13 cellular contexts compared by ENCODE assay signal in the genomic region with DNA sequence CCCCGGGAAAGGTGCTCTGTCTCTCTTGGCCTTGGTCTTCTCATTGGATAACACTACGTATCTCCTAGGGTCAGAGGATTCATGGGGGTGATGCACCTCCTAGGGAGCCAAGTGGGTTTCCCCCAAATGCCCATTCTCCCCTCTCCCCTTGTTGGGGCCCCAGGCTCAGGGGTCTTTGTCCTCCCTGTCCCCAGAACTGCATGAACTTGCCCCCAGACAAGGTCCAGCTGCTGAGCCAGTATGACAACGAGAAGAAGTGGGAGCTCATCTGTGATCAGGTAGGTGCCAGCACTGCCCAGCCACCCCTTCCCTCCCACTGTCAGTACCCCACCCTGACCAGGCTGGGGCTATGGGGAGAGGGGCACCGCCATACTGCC. TPM values are rescaled to one million over a fixed set of nuclear protein-coding genes. Genes with fewer than 3 reads are reported as not detected.
DNase-seq lines count a peak whose midpoint lies in the region; ATAC-seq, FAIRE-seq and TF ChIP-seq lines count a peak whose summit lies in the region.
"Had no signal": no experiment of that assay in that cellular context is flagged by ENCODE, and none has a peak within 500 bp of the region (broad histone marks: within the 10 kb centered on the region; RNA-seq: fewer than 3 reads in every experiment).

No MANE protein-coding gene starts in this region.

- H3K9me3 ChIP-seq in A549 (no peaks in the 10 kb centered on the region), GM23248 (ENCODE audit: low read depth) (no peaks in the 10 kb centered on the region)

- intact Hi-C loops in activated T-helper 1 cell treated with anti-CD3 and anti-CD28 coated beads, Interleukin-12 subunit alpha, Interleukin-12 subunit beta, Interleukin-2, Interleukin-4 antibody, amounts not matched to agents 30 ng/mL and 10 ng/mL and 1 ng/mL, durations not matched to agents 14 hours and 24 hours and 36 hours (cut with micrococcal nuclease): no loop called here
- intact Hi-C loops in natural killer cell (cut with micrococcal nuclease): no loop called here

- POLR2A ChIA-PET in A549 (lab: Yijun Ruan, JAX): interaction anchor here (1.3 to 2.4 kb wide), 7 partner anchors 11 to 95 kb away, joined by 3 to 26 read pairs (median 5); partner anchors contain the start of genes ACBD4, HEXIM1 and HEXIM2

- H2AFZ ChIP-seq in GM23248: no peak overlapping the region

- H3K27me3 Mint-ChIP-seq in activated T-helper 1 cell treated with anti-CD3 and anti-CD28 coated beads, Interleukin-12 subunit alpha, Interleukin-12 subunit beta, Interleukin-2, Interleukin-4 antibody, amounts not matched to agents 30 ng/mL and 10 ng/mL and 1 ng/mL, durations not matched to agents 14 hours and 24 hours and 36 hours (ENCODE audit: insufficient read depth): no peaks in the 10 kb centered on the region
- no peaks in the 10 kb centered on the region for H3K27me3 Mint-ChIP-seq in natural killer cell (ENCODE audit: low read depth in 2 of 2)

- H3K27ac ChIP-seq in A549: peak overlapping the region; percentile 97
- peak overlapping the region; percentile 65; the same call in 1 of the 2 replicates for H3K27ac ChIP-seq in GM23248

- no peak for ATAC-seq in A549
- no peak for ATAC-seq in natural killer cell
- ATAC-seq in HG02885 (IDR thresholded peaks at IDR 0.05; ENCODE audit: poor library complexity, unreplicated experiment): no peak

- H3K4me3 ChIP-seq in A549 (no peak overlapping the region), GM23248 (no peak overlapping the region)

- H3K9ac ChIP-seq in GM23248: peak overlapping the region; percentile 20; the same call in 1 of the 2 replicates

- H3K4me2 ChIP-seq in A549 (peak overlapping the region; percentile 92), GM23248 (ENCODE audit: unreplicated experiment) (peak overlapping the region; percentile 8)

- H3K36me3 ChIP-seq in GM23248 (ENCODE audit: low read depth): no peaks in the 10 kb centered on the region

- CTCF ChIA-PET in A549 (lab: Yijun Ruan, JAX): interaction anchor here (0.8 to 52.3 kb wide), 19 partner anchors 4 to 602 kb away, joined by 3 to 2147 read pairs (median 5); partner anchors contain the start of genes ACBD4, FMNL1, HEXIM1 and HEXIM2

- H3K9me2 ChIP-seq in GM23248 (ENCODE audit: insufficient read depth): no peaks in the 10 kb centered on the region

- WGBS in A549 (ENCODE audit: missing lambda C conversion rate): 43% methylated on average over 4 of the region's 4 CpGs
- 66 to 72% methylated on average over 4 of the region's 4 CpGs for WGBS in GM23248 (ENCODE audit: low coverage in 1 of 2, low lambda C conversion rate in 2 of 2, missing lambda C conversion rate in 2 of 2), 2 experiments

- H3F3A ChIP-seq in GM23248 (ENCODE audit: insufficient read depth): peaks cover 3% of the 10 kb centered on the region; the same call in 1 of the 2 replicates

- TF ChIP-seq RAD21 in A549 (conservative IDR thresholded peaks at IDR 0.05 in 1 of 2, IDR thresholded peaks at IDR 0.05 in 1 of 2): no peak

- TF ChIP-seq CTCF in A549 (IDR thresholded peaks at IDR 0.05): no peak
- TF ChIP-seq CTCF in natural killer cell (IDR thresholded peaks at IDR 0.05): no peak

- H3K4me3 Mint-ChIP-seq in activated T-helper 1 cell treated with anti-CD3 and anti-CD28 coated beads, Interleukin-12 subunit alpha, Interleukin-12 subunit beta, Interleukin-2, Interleukin-4 antibody, amounts not matched to agents 30 ng/mL and 10 ng/mL and 1 ng/mL, durations not matched to agents 14 hours and 24 hours and 36 hours: peak overlapping the region; percentile 99
- peak overlapping the region; percentile 50 for H3K4me3 Mint-ChIP-seq in natural killer cell

- peak overlapping the region; percentile 97 for H3K27ac Mint-ChIP-seq in activated T-helper 1 cell treated with anti-CD3 and anti-CD28 coated beads, Interleukin-12 subunit alpha, Interleukin-12 subunit beta, Interleukin-2, Interleukin-4 antibody, amounts not matched to agents 30 ng/mL and 10 ng/mL and 1 ng/mL, durations not matched to agents 14 hours and 24 hours and 36 hours
- peak overlapping the region; percentile 99 for H3K27ac Mint-ChIP-seq in natural killer cell

- H3K36me3 Mint-ChIP-seq in activated T-helper 1 cell treated with anti-CD3 and anti-CD28 coated beads, Interleukin-12 subunit alpha, Interleukin-12 subunit beta, Interleukin-2, Interleukin-4 antibody, amounts not matched to agents 30 ng/mL and 10 ng/mL and 1 ng/mL, durations not matched to agents 14 hours and 24 hours and 36 hours (ENCODE audit: low read depth): peaks cover 32% of the 10 kb centered on the region
- H3K36me3 Mint-ChIP-seq in natural killer cell: no peaks in the 10 kb centered on the region

- no peaks in the 10 kb centered on the region for H3K79me2 ChIP-seq in GM23248 (ENCODE audit: insufficient read depth)

- H4K20me1 ChIP-seq in GM23248 (ENCODE audit: insufficient read depth): no peaks in the 10 kb centered on the region

- peaks cover 81% of the 10 kb centered on the region for H3K4me1 ChIP-seq in A549
- H3K4me1 ChIP-seq in GM23248 (ENCODE audit: insufficient read depth): peaks cover 44% of the 10 kb centered on the region

- no peak for TF ChIP-seq EP300 in A549 (IDR thresholded peaks at IDR 0.05)

- no peaks in the 10 kb centered on the region for H3K9me3 Mint-ChIP-seq in activated T-helper 1 cell treated with anti-CD3 and anti-CD28 coated beads, Interleukin-12 subunit alpha, Interleukin-12 subunit beta, Interleukin-2, Interleukin-4 antibody, amounts not matched to agents 30 ng/mL and 10 ng/mL and 1 ng/mL, durations not matched to agents 14 hours and 24 hours and 36 hours
- H3K9me3 Mint-ChIP-seq in natural killer cell: no peaks in the 10 kb centered on the region

- peaks cover 92% of the 10 kb centered on the region for H3K4me1 Mint-ChIP-seq in activated T-helper 1 cell treated with anti-CD3 and anti-CD28 coated beads, Interleukin-12 subunit alpha, Interleukin-12 subunit beta, Interleukin-2, Interleukin-4 antibody, amounts not matched to agents 30 ng/mL and 10 ng/mL and 1 ng/mL, durations not matched to agents 14 hours and 24 hours and 36 hours (ENCODE audit: low read depth)
- H3K4me1 Mint-ChIP-seq in natural killer cell: peaks cover 69 to 95% of the 10 kb centered on the region in 2 donors

- H3K27me3 ChIP-seq in GM23248 (replicated peaks; ENCODE audit: insufficient read depth): no peaks in the 10 kb centered on the region

- no peak for FAIRE-seq in A549 (lab: Jason Lieb, UNC)
- FAIRE-seq: bronchial epithelial cell had no signal

- DNase-seq in A549 (ENCODE audit: low read depth in 1 of 2, low spot score in 1 of 2) (no peak), GM23248 (no peak), natural killer cell (no peak), iPS-NIHi11 (ENCODE audit: low spot score) (no peak), HuH-7.5 (ENCODE audit: low spot score) (no peak), SIG-M5 (lab: John Stamatoyannopoulos, UW) (no peak)
- DNase-seq in activated T-helper 1 cell treated with anti-CD3 and anti-CD28 coated beads, Interleukin-12 subunit alpha, Interleukin-12 subunit beta, Interleukin-2, Interleukin-4 antibody, amounts not matched to agents 30 ng/mL and 10 ng/mL and 1 ng/mL, durations not matched to agents 14 hours and 24 hours and 36 hours (ENCODE audit: low spot score): no peak
- DNase-seq: MV-4-11; NCI-H446; stimulated activated CD4-positive, alpha-beta T cell treated with anti-CD3 and anti-CD28 coated beads, Interleukin-1b, Interleukin-23, amount 100 ng/mL, for 48 hours had no signal

- TF ChIP-seq POLR2A in A549 (IDR thresholded peaks at IDR 0.05; ENCODE audit: low read length): no peak

- in situ Hi-C loops in GM23248 (cut with MboI): no loop called here

TF ChIP-seq in A549, 52 proteins besides CTCF, POLR2A, EP300 and RAD21:
- TF ChIP-seq HEYL (CRISPR knock-in tag; IDR thresholded peaks at IDR 0.05) (no peak), MAFK (IDR thresholded peaks at IDR 0.05; ENCODE audit: partially characterized antibody) (no peak)

RNA-seq across cellular contexts. Expression of gene FMNL1, which starts 8.7 kb away (rescaled TPM):
- polyA plus RNA-seq in A549 (2011; rRNA removed) (8.6 and 17.5 TPM in 2 replicates), A549 (2017; fragmentation: RNase III; extraction: RNeasy Plus Mini Kit Qiagen cat#74134 plus additional on column Dnase treatment) (43.9 to 47.9 TPM (median 44.0 TPM) in 3 replicates), GM23248 (2016; fragmentation: Nextera tagmentation; extraction: Ambion mirVana) (1.4 and 1.7 TPM in 2 replicates)
- polyA plus RNA-seq in A549 (2012; cell fraction: cytosol; rRNA removed): 40.3 and 42.8 TPM in 2 replicates
- 91.1 and 105 TPM in 2 replicates for polyA plus RNA-seq in A549 (2012; cell fraction: nucleus; rRNA removed)
- 29.7 and 46.8 TPM in 2 replicates for polyA minus RNA-seq in A549 (2011; rRNA and poly(A)+ RNA removed)
- total RNA-seq in GM23248 (2014; rRNA removed; shearing (Covaris generic)): 4.2 and 10.5 TPM in 2 replicates
- 363 and 374 TPM in 2 replicates for total RNA-seq in activated T-helper 1 cell treated with anti-CD3 and anti-CD28 coated beads, Interleukin-12 subunit alpha, Interleukin-12 subunit beta, Interleukin-2, Interleukin-4 antibody, amounts not matched to agents 30 ng/mL and 10 ng/mL and 1 ng/mL, durations not matched to agents 14 hours and 24 hours and 36 hours
- total RNA-seq in natural killer cell: 100 to 1,000 TPM; 741 to 836 (median 752) TPM

RNA-seq across cellular contexts. Expression of gene SPATA32, which starts 31.5 kb away (rescaled TPM):
- polyA plus RNA-seq in A549 (2011; rRNA removed): 0.05 and 0.08 TPM in 2 replicates
- 0.09 and 0.16 TPM in 2 replicates for polyA plus RNA-seq in A549 (2012; cell fraction: cytosol; rRNA removed)
- 0.40 and 0.54 TPM in 2 replicates for polyA plus RNA-seq in A549 (2012; cell fraction: nucleus; rRNA removed)
- polyA plus RNA-seq in A549 (2017; fragmentation: RNase III; extraction: RNeasy Plus Mini Kit Qiagen cat#74134 plus additional on column Dnase treatment): 0.09 to 0.25 TPM (median 0.21 TPM) in 3 replicates
- not detected in 2 replicates for polyA minus RNA-seq in A549 (2011; rRNA and poly(A)+ RNA removed)
- not detected in 2 replicates for total RNA-seq in GM23248 (2014; rRNA removed; shearing (Covaris generic))
- not detected in 2 replicates for polyA plus RNA-seq in GM23248 (2016; fragmentation: Nextera tagmentation; extraction: Ambion mirVana)
- total RNA-seq in activated T-helper 1 cell treated with anti-CD3 and anti-CD28 coated beads, Interleukin-12 subunit alpha, Interleukin-12 subunit beta, Interleukin-2, Interleukin-4 antibody, amounts not matched to agents 30 ng/mL and 10 ng/mL and 1 ng/mL, durations not matched to agents 14 hours and 24 hours and 36 hours: 0.44 and 0.56 TPM in 2 replicates
- under 1 TPM in 1 of 3 donors, not detected in 2; 0.43 TPM for total RNA-seq in natural killer cell
- total RNA-seq: subcutaneous adipose tissue had no signal

Comparison
In these comparisons a context has a peak if more than half of its experiments do, and no peak if none do; other contexts are left out.
1. RNA of gene FMNL1, which starts 8.7 kb away (total RNA-seq): 741 to 836 TPM in natural killer cell and 363 to 374 TPM in activated T-helper 1 cell treated with anti-CD3 and anti-CD28 coated beads, Interleukin-12 subunit alpha, Interleukin-12 subunit beta, Interleukin-2, Interleukin-4 antibody, amounts not matched to agents 30 ng/mL and 10 ng/mL and 1 ng/mL, durations not matched to agents 14 hours and 24 hours and 36 hours; 4.2 to 10.5 TPM in GM23248; every median in the first group is over 10 times any median in the second.